Comparison of ENCODE assay signal across 7 cellular contexts in the genomic region with DNA sequence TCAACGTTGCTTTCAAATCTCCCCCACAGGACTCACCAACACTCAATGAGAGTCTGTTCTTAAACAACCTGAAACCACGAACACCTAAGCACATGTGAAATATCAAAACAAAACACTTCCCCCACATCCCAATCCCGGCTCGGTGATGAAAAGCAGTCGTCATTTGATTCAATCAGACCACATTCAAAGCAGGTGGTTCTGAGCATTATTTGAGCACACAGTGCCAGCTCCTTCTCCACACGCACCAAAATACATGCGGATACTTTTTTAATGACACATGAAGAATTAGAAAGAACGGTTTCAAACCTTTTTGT.
A peak's percentile ranks its signal among the peaks of the same experiment; 100 is the strongest.
DNase-seq lines count a peak whose midpoint lies in the region; ATAC-seq and TF ChIP-seq lines count a peak whose summit lies in the region.

No MANE protein-coding gene starts in this region.

- 42% methylated on average over 8 of the region's 8 CpGs for WGBS in heart right ventricle, 2 donors

- H3K9me3 Mint-ChIP-seq in naive B cell, result no peaks in the 10 kb centered on the region

- H3K27me3 ChIP-seq in heart right ventricle, result no peaks in the 10 kb centered on the region

- no peak for TF ChIP-seq CTCF in heart right ventricle (IDR thresholded peaks at IDR 0.05)

- intact Hi-C loops in heart right ventricle (cut with DNase I), result loop anchor here in 1 of 10 donors (10.0 kb wide), 1 partner anchor 145 kb away; no protein-coding TSS in a partner anchor

- H3K27ac ChIP-seq in heart right ventricle, result peak overlapping the region in 1 of 10 donors; percentile 38

- no peaks in the 10 kb centered on the region for H3K27me3 Mint-ChIP-seq in naive B cell

- H3K4me1 ChIP-seq in heart right ventricle, result peaks cover 4 to 58% (median 42%) of the 10 kb centered on the region in 9 donors

- no peaks in the 10 kb centered on the region for H3K36me3 Mint-ChIP-seq in naive B cell

- H3K4me1 Mint-ChIP-seq in naive B cell, result peaks cover 12 to 19% (median 18%) of the 10 kb centered on the region in 3 donors

- DNase-seq in NCI-H526 (lab: John Stamatoyannopoulos, UW) (peak; percentile 86 to 87), naive B cell (peak; percentile 39), OCI-M2 (lab: John Stamatoyannopoulos, UW; ENCODE audit: unreplicated experiment) (no peak), NCI-H446 treated with DMSO at 0.1 percent for 48 hours (lab: John Stamatoyannopoulos, UW) (no peak), heart right ventricle (no peak)

- no peaks in the 10 kb centered on the region for H3K36me3 ChIP-seq in heart right ventricle

- ATAC-seq in GM19328 (IDR thresholded peaks at IDR 0.05; ENCODE audit: unreplicated experiment) (peak; percentile 64), HG03060 (IDR thresholded peaks at IDR 0.05; ENCODE audit: low read depth, unreplicated experiment) (peak; percentile 58), naive B cell (ENCODE audit: low read depth in 2 of 2) (peak; percentile 79 to 80), heart right ventricle (no peak)

- H3K9me3 ChIP-seq in heart right ventricle, result no peaks in the 10 kb centered on the region

- no peak overlapping the region for H3K4me3 ChIP-seq in heart right ventricle

- H3K27ac Mint-ChIP-seq in naive B cell, result peak overlapping the region; percentile 1 to 85 (median 43)

- peak overlapping the region; percentile 0 to 71 (median 48) for H3K4me3 Mint-ChIP-seq in naive B cell

Comparison
In these comparisons a context has a peak if more than half of its experiments do, and no peak if none do; other contexts are left out.
1. ATAC-seq: peak in GM19328 (single experiment), HG03060 (single experiment) and naive B cell (2 of 2); none in heart right ventricle (0 of 8).
2. DNase-seq: peak in NCI-H526 (2 of 2) and naive B cell (single experiment); none in OCI-M2 (single experiment), NCI-H446 treated with DMSO at 0.1 percent for 48 hours (single experiment) and heart right ventricle (0 of 2).